Comparison of ENCODE assay signal across 8 cellular contexts in genomic region chr19:21328885-21329605, GRCh38. TPM values are rescaled to one million over a fixed set of nuclear protein-coding genes. Genes with fewer than 3 reads are reported as not detected.
DNase-seq lines count a peak whose midpoint lies in the region; ATAC-seq and TF ChIP-seq lines count a peak whose summit lies in the region.

TSS of gene ZNF708 (minus strand) at chr19:21329410. CDS start at chr19:21329212, 198 bp downstream.

- peak within 1 kb of the TSS; percentile 74 to 99 (median 90) for H3K4me2 ChIP-seq in BLaER1 treated with 17β-estradiol and CSF1 and Interleukin-3, amounts not matched to agents 10 nM and 100 nM

- peak; percentile 99 for ATAC-seq in GM19351 (IDR thresholded peaks at IDR 0.05; ENCODE audit: unreplicated experiment)
- ATAC-seq in HG03521 (IDR thresholded peaks at IDR 0.05; ENCODE audit: unreplicated experiment) = peak; percentile 98

- peaks cover 32 to 40% (median 38%) of the 10 kb centered on the region in 11 experiments for H3K36me3 ChIP-seq in BLaER1 treated with 17β-estradiol and CSF1 and Interleukin-3, amounts not matched to agents 10 nM and 100 nM

- peak within 1 kb of the TSS; percentile 68 to 95 (median 84) for H3K4me3 ChIP-seq in BLaER1 treated with 17β-estradiol and CSF1 and Interleukin-3, amounts not matched to agents 10 nM and 100 nM
- H3K4me3 ChIP-seq in dorsolateral prefrontal cortex (peak within 1 kb of the TSS; percentile 62 to 95 (median 84)), lower leg skin (ENCODE audit: low read depth, poor library complexity, severe bottlenecking) (peak within 1 kb of the TSS; percentile 68)

- H4K20me1 ChIP-seq in BLaER1 treated with 17β-estradiol and CSF1 and Interleukin-3, amounts not matched to agents 10 nM and 100 nM = peaks cover 0 to 8% (median 0%) of the 10 kb centered on the region in 11 experiments; a peak in 2 of 22 replicates

- peak; percentile 77 for DNase-seq in NCI-H748 treated with DMSO at 0.1 percent for 48 hours (lab: John Stamatoyannopoulos, UW)
- DNase-seq in activated CD4-positive, alpha-beta T cell treated with anti-CD3 and anti-CD28 coated beads, Interleukin-2, amount 50 U/mL, for 48 hours = peak; percentile 78 to 84
- peak; percentile 84 to 97 (median 94) for DNase-seq in dorsolateral prefrontal cortex
- DNase-seq in lower leg skin (ENCODE audit: low spot score in 2 of 2) = peak; percentile 88 to 97
- peak; percentile 64 to 73 for DNase-seq in stimulated activated CD4-positive, alpha-beta T cell treated with anti-CD3 and anti-CD28 coated beads, Interleukin-4, amount 100 ng/mL, for 48 hours (ENCODE audit: low read depth in 2 of 2)

- no peaks in the 10 kb centered on the region for H3K27me3 ChIP-seq in BLaER1 treated with 17β-estradiol and CSF1 and Interleukin-3, amounts not matched to agents 10 nM and 100 nM
- no peaks in the 10 kb centered on the region for H3K27me3 ChIP-seq in dorsolateral prefrontal cortex

- H3K9me3 ChIP-seq in BLaER1 treated with 17β-estradiol and CSF1 and Interleukin-3, amounts not matched to agents 10 nM and 100 nM (replicated peaks in 1 of 11) = peaks cover 57 to 80% (median 67%) of the 10 kb centered on the region in 11 experiments

- WGBS in lower leg skin, 2 donors = 0 to 1% methylated on average over 24 to 32 of the region's 32 CpGs

- H3K27ac ChIP-seq in BLaER1 treated with 17β-estradiol and CSF1 and Interleukin-3, amounts not matched to agents 10 nM and 100 nM = peak within 1 kb of the TSS; percentile 94 to 99 (median 98)
- peak within 1 kb of the TSS; percentile 84 to 99 (median 96) for H3K27ac ChIP-seq in dorsolateral prefrontal cortex

- H3K4me1 ChIP-seq in BLaER1 treated with 17β-estradiol and CSF1 and Interleukin-3, amounts not matched to agents 10 nM and 100 nM = peaks cover 6 to 19% (median 10%) of the 10 kb centered on the region in 10 experiments

- intact Hi-C loops in dorsolateral prefrontal cortex (cut with DNase I) (loop anchor here in 1 of 2 donors (2.0 kb wide), 1 partner anchor 68 kb away; the partner anchor contains the start of gene ZNF493), lower leg skin (cut with DNase I; ENCODE audit: low total_unique reads) (no loop called here)

- TF ChIP-seq POLR2A in lower leg skin (IDR thresholded peaks at IDR 0.05) = peak in 1 of 2 donors; percentile 31

- peak within 1 kb of the TSS; percentile 92 to 100 (median 99) for H3K9ac ChIP-seq in BLaER1 treated with 17β-estradiol and CSF1 and Interleukin-3, amounts not matched to agents 10 nM and 100 nM

- TF ChIP-seq CTCF in dorsolateral prefrontal cortex (IDR thresholded peaks at IDR 0.05 in 54 of 56, conservative IDR thresholded peaks at IDR 0.05 in 2 of 56; ENCODE audit: low read depth in 1 of 56, partially characterized antibody in 56 of 56) (peak in 14 of 56 donors; percentile 6 to 36 (median 18)), lower leg skin (IDR thresholded peaks at IDR 0.05) (no peak)

RNA-seq across cellular contexts. Expression of gene ZNF708, which starts in this region (rescaled TPM):
- 100 to 1,000 TPM in 5 of 120 experiments, 10 to 100 TPM in 115; 19.1 to 168 (median 46.2) TPM for total RNA-seq in dorsolateral prefrontal cortex
- total RNA-seq in lower leg skin = 1 to 10 TPM; 3.1 to 6.6 (median 3.4) TPM

Comparison
In these comparisons a context has a peak if more than half of its experiments do, and no peak if none do; other contexts are left out.
1. Peak in every context shown above with its lines: DNase-seq, ATAC-seq, H3K4me3 ChIP-seq and H3K27ac ChIP-seq.